ENCODE assay signal across 11 cellular contexts in genomic region chr4:53929311-53929710, GRCh38.
DNase-seq lines count a peak whose midpoint lies in the region; ATAC-seq and TF ChIP-seq lines count a peak whose summit lies in the region.
"Had no signal": no experiment of that assay in that cellular context is flagged by ENCODE, and none has a peak within 500 bp of the region (broad histone marks: within the 10 kb centered on the region; RNA-seq: fewer than 3 reads in every experiment).

No MANE protein-coding gene starts in this region.

- WGBS in mesodermal cell (ENCODE audit: insufficient coverage in 2 of 2), 2 experiments, result 40 to 86% methylated on average over 1 of the region's 4 CpGs

- H3K9me3 ChIP-seq in Karpas-422 (ENCODE audit: low read length), result no peaks in the 10 kb centered on the region
- H3K9me3 ChIP-seq in mesodermal cell (ENCODE audit: control insufficient read depth, low read length), result no peaks in the 10 kb centered on the region

- no peak for DNase-seq in Karpas-422
- peak; percentile 36 to 52 for DNase-seq in cardiac fibroblast (ENCODE audit: low read depth in 2 of 2)
- DNase-seq in left ventricle myocardium superior, result no peak
- no peak for DNase-seq in NCI-H128 (lab: John Stamatoyannopoulos, UW; ENCODE audit: unreplicated experiment)
- no peak for DNase-seq in NCI-H510A (lab: John Stamatoyannopoulos, UW)

- H3K4me3 ChIP-seq in ACC112 (ENCODE audit: low read depth, low read length), result no peak overlapping the region
- H3K4me3 ChIP-seq in Karpas-422 (ENCODE audit: low read length), result no peak overlapping the region
- no peak overlapping the region for H3K4me3 ChIP-seq in cardiac fibroblast (replicated peaks in 1 of 2; ENCODE audit: low read depth in 2 of 2, low read length in 2 of 2)
- H3K4me3 ChIP-seq in mesodermal cell (ENCODE audit: extremely low read depth, insufficient read depth, low read length, poor library complexity, severe bottlenecking), result no peak overlapping the region
- H3K4me3 ChIP-seq: BLaER1, PC-9 had no signal

- peaks cover 44% of the 10 kb centered on the region for H3K4me1 ChIP-seq in ACC112 (ENCODE audit: control insufficient read depth, insufficient read depth, low read length, unreplicated experiment)
- peaks cover 49% of the 10 kb centered on the region for H3K4me1 ChIP-seq in Karpas-422 (ENCODE audit: low read length)
- no peaks in the 10 kb centered on the region for H3K4me1 ChIP-seq in mesodermal cell (ENCODE audit: control insufficient read depth, insufficient read depth, low read length, poor library complexity, severe bottlenecking)

- intact Hi-C loops in left ventricle myocardium superior (cut with micrococcal nuclease), result no loop called here

- peak overlapping the region; percentile 67 for H3K27ac ChIP-seq in ACC112 (ENCODE audit: low read depth, low read length)
- peak overlapping the region; percentile 2; the same call in 1 of the 2 replicates for H3K27ac ChIP-seq in Karpas-422 (ENCODE audit: low read length)
- H3K27ac ChIP-seq in mesodermal cell (ENCODE audit: low read depth, low read length, severe bottlenecking), result peak overlapping the region; percentile 75
- H3K27ac ChIP-seq: BLaER1, PC-9, RWPE1 had no signal

- no peak for TF ChIP-seq CTCF in cardiac fibroblast (IDR thresholded peaks at IDR 0.05; ENCODE audit: low read depth, low read length)

- H3K79me2 ChIP-seq in ACC112 (ENCODE audit: control insufficient read depth, insufficient read depth, low read length, unreplicated experiment) (no peaks in the 10 kb centered on the region), Karpas-422 (ENCODE audit: low read length) (no peaks in the 10 kb centered on the region)

- H3K9ac ChIP-seq in Karpas-422 (ENCODE audit: low read length), result no peak overlapping the region
- H3K9ac ChIP-seq: BLaER1 had no signal

- no peak overlapping the region for H3K4me2 ChIP-seq in Karpas-422 (ENCODE audit: low read depth, low read length, poor library complexity, severe bottlenecking)
- H3K4me2 ChIP-seq: BLaER1, PC-9 had no signal

- no peaks in the 10 kb centered on the region for H4K20me1 ChIP-seq in Karpas-422 (ENCODE audit: insufficient read depth, low read depth, low read length)
- H4K20me1 ChIP-seq: BLaER1 had no signal

- no peak for ATAC-seq in HG03039 (IDR thresholded peaks at IDR 0.05; ENCODE audit: unreplicated experiment)
- no peak for ATAC-seq in left ventricle myocardium superior

- H2AFZ ChIP-seq in ACC112 (ENCODE audit: low read length, unreplicated experiment) (peak overlapping the region; percentile 47), Karpas-422 (ENCODE audit: low read length) (no peak overlapping the region)
- H2AFZ ChIP-seq: PC-9 had no signal

- H3K27me3 ChIP-seq in ACC112 (ENCODE audit: insufficient read depth, low read length) (no peaks in the 10 kb centered on the region), Karpas-422 (ENCODE audit: low read length) (no peaks in the 10 kb centered on the region)
- H3K27me3 ChIP-seq: BLaER1 had no signal

- no peaks in the 10 kb centered on the region for H3K36me3 ChIP-seq in ACC112 (ENCODE audit: insufficient read depth, low read length)
- H3K36me3 ChIP-seq in Karpas-422 (ENCODE audit: insufficient read depth, low read length), result no peaks in the 10 kb centered on the region
- no peaks in the 10 kb centered on the region for H3K36me3 ChIP-seq in mesodermal cell (ENCODE audit: control insufficient read depth, insufficient read depth, low read length)
- H3K36me3 ChIP-seq: BLaER1 had no signal

- H3K9me2 ChIP-seq in Karpas-422 (replicated peaks; ENCODE audit: insufficient read depth, low read length), result no peaks in the 10 kb centered on the region

Comparison
In these comparisons a context has a peak if more than half of its experiments do, and no peak if none do; other contexts are left out.
1. H3K27ac ChIP-seq: peak in every context shown above with its lines; median percentile 75 in mesodermal cell; 67 in ACC112; 2 in Karpas-422.
2. DNase-seq: peak in cardiac fibroblast (2 of 2); none in Karpas-422 (single experiment), left ventricle myocardium superior (single experiment), NCI-H128 (single experiment) and NCI-H510A (single experiment).